18 cellular contexts compared by ENCODE assay signal in genomic region chr2:60934153-60934722, GRCh38. TPM values are rescaled to one million over a fixed set of nuclear protein-coding genes. Genes with fewer than 3 reads are reported as not detected.
DNase-seq lines count a peak whose midpoint lies in the region; ATAC-seq, FAIRE-seq and TF ChIP-seq lines count a peak whose summit lies in the region.
"Had no signal": no experiment of that assay in that cellular context is flagged by ENCODE, and none has a peak within 500 bp of the region (broad histone marks: within the 10 kb centered on the region; RNA-seq: fewer than 3 reads in every experiment).

No MANE protein-coding gene starts in this region.

- no peaks in the 10 kb centered on the region for H3K9me2 ChIP-seq in GM23248 (ENCODE audit: insufficient read depth)

- peak; percentile 32 to 68 for ATAC-seq in right cardiac atrium
- no peak for ATAC-seq in HG03025 (IDR thresholded peaks at IDR 0.05; ENCODE audit: low FRiP score, unreplicated experiment)

- in situ Hi-C loops in GM23248 (cut with MboI): no loop called here

- TF ChIP-seq CTCF in cardiac fibroblast (IDR thresholded peaks at IDR 0.05; ENCODE audit: low read depth, low read length): no peak

- no peak for FAIRE-seq in small intestine (lab: Jason Lieb, UNC)
- FAIRE-seq: bronchial epithelial cell, GM19239 had no signal

- H3K4me3 ChIP-seq in GM23248 (no peak overlapping the region), cardiac fibroblast (replicated peaks in 1 of 2; ENCODE audit: low read depth in 2 of 2, low read length in 2 of 2) (no peak overlapping the region), right cardiac atrium (ENCODE audit: low read length) (no peak overlapping the region), small intestine (ENCODE audit: low read depth in 1 of 2, low read length in 2 of 2) (no peak overlapping the region)
- H3K4me3 ChIP-seq: ovary had no signal

- no peaks in the 10 kb centered on the region for H4K20me1 ChIP-seq in GM23248 (ENCODE audit: insufficient read depth)

- H3F3A ChIP-seq in GM23248 (ENCODE audit: insufficient read depth): no peaks in the 10 kb centered on the region

- H2AFZ ChIP-seq in GM23248: 0 out of 2 replicates have a peak overlapping the region, but pooled peaks have one; percentile 19

- H3K4me2 ChIP-seq in GM23248 (ENCODE audit: unreplicated experiment): no peak overlapping the region

- H3K9me3 ChIP-seq in GM23248 (ENCODE audit: low read depth): no peaks in the 10 kb centered on the region
- no peaks in the 10 kb centered on the region for H3K9me3 ChIP-seq in right cardiac atrium (ENCODE audit: control insufficient read depth, low read length)
- H3K9me3 ChIP-seq in small intestine (ENCODE audit: control insufficient read depth, low read depth): no peaks in the 10 kb centered on the region
- H3K9me3 ChIP-seq: ovary had no signal

- intact Hi-C loops in right cardiac atrium (cut with DNase I): no loop called here

- DNase-seq in GM23248 (peak; percentile 7), cardiac fibroblast (ENCODE audit: low read depth in 2 of 2) (peak; percentile 16 to 33), right cardiac atrium (no peak), small intestine (peak; percentile 4), NCI-H1930 (lab: John Stamatoyannopoulos, UW) (no peak), DMS79 (lab: John Stamatoyannopoulos, UW) (no peak), NCI-H2196 (lab: John Stamatoyannopoulos, UW; ENCODE audit: unreplicated experiment) (no peak)
- DNase-seq: activated CD4-positive, alpha-beta T cell treated with anti-CD3 and anti-CD28 coated beads, Interleukin-2, amount 50 U/mL, for 48 hours; activated gamma-delta T cell treated with Interleukin-2 at 50 U/mL for 16 hours; EL; mesendoderm; NCI-H1436 treated with DMSO at 0.1 percent for 48 hours; NCI-H82; ovary had no signal

- no peak overlapping the region for H3K9ac ChIP-seq in GM23248

- no peaks in the 10 kb centered on the region for H3K27me3 ChIP-seq in GM23248 (replicated peaks; ENCODE audit: insufficient read depth)
- no peaks in the 10 kb centered on the region for H3K27me3 ChIP-seq in right cardiac atrium (ENCODE audit: control insufficient read depth, insufficient read depth)
- H3K27me3 ChIP-seq in small intestine (ENCODE audit: control insufficient read depth in 2 of 2, insufficient read depth in 2 of 2, low read length in 2 of 2): no peaks in the 10 kb centered on the region
- H3K27me3 ChIP-seq: ovary had no signal

- H3K79me2 ChIP-seq in GM23248 (ENCODE audit: insufficient read depth): no peaks in the 10 kb centered on the region

- H3K4me1 ChIP-seq in GM23248 (ENCODE audit: insufficient read depth) (no peaks in the 10 kb centered on the region), right cardiac atrium (ENCODE audit: control insufficient read depth, insufficient read depth, low read length) (no peaks in the 10 kb centered on the region), small intestine (ENCODE audit: control insufficient read depth in 2 of 2, insufficient read depth in 1 of 2, low read depth in 1 of 2, low read length in 1 of 2) (no peaks in the 10 kb centered on the region)

- 11 to 19% methylated on average over 2 of the region's 2 CpGs for WGBS in GM23248 (ENCODE audit: low coverage in 1 of 2, low lambda C conversion rate in 2 of 2, missing lambda C conversion rate in 2 of 2), 2 experiments
- 55% methylated on average over 2 of the region's 2 CpGs for WGBS in right cardiac atrium
- 50 to 81% (median 79%) methylated on average over 2 of the region's 2 CpGs for WGBS in small intestine, 3 donors

- no peaks in the 10 kb centered on the region for H3K36me3 ChIP-seq in GM23248 (ENCODE audit: low read depth)
- no peaks in the 10 kb centered on the region for H3K36me3 ChIP-seq in small intestine (ENCODE audit: control insufficient read depth in 2 of 2, insufficient read depth in 2 of 2, low read length in 2 of 2)
- H3K36me3 ChIP-seq: ovary had no signal

- H3K27ac ChIP-seq in GM23248 (no peak overlapping the region), right cardiac atrium (ENCODE audit: low read length) (no peak overlapping the region), small intestine (ENCODE audit: low read depth in 1 of 2, low read length in 1 of 2) (peak overlapping the region in 1 of 2 donors; percentile 58)
- H3K27ac ChIP-seq: ovary, RWPE1 had no signal

RNA-seq across cellular contexts. Expression of gene REL, which starts 52.9 kb away (rescaled TPM):
- 2.1 and 3.4 TPM in 2 replicates for total RNA-seq in GM23248 (2014; rRNA removed; shearing (Covaris generic))
- 1.5 and 2.3 TPM in 2 replicates for polyA plus RNA-seq in GM23248 (2016; fragmentation: Nextera tagmentation; extraction: Ambion mirVana)
- 1 to 10 TPM; 5.7 to 8.0 (median 6.4) TPM for total RNA-seq in right cardiac atrium
- polyA plus RNA-seq in right cardiac atrium: 1.8 TPM
- polyA plus RNA-seq in small intestine: 1 to 10 TPM in 2 of 3 donors, under 1 TPM in 1; 0.81 to 3.5 (median 2.2) TPM

Comparison
In these comparisons a context has a peak if more than half of its experiments do, and no peak if none do; other contexts are left out.
1. DNase-seq: peak in GM23248 (single experiment), cardiac fibroblast (2 of 2) and small intestine (single experiment); none in right cardiac atrium (0 of 3), NCI-H1930 (0 of 2), DMS79 (single experiment) and NCI-H2196 (single experiment).